ENCODE assay signal across 8 cellular contexts in the genomic region with DNA sequence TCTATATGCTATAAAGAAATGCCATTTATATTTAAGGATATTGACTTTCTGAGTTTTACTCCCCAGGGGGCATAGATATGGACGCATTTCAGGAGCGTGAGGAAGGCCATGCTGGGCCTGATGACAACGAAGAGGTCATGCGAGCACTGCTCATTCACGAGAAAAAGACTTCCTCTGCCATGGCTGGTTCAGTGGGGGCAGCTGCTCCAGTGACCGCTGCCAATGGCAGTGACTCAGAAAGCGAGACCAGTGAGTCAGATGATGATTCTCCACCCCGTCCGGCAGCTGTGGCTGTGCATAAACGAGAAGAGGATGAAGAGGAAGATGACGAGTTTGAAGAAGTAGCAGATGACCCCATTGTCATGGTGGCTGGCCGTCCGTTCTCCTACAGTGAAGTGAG. TPM values are rescaled to one million over a fixed set of nuclear protein-coding genes. Genes with fewer than 3 reads are reported as not detected.
DNase-seq lines count a peak whose midpoint lies in the region; ATAC-seq lines count a peak whose summit lies in the region.

No MANE protein-coding gene starts in this region.

- no peak overlapping the region for H3K9ac ChIP-seq in trophoblast cell (ENCODE audit: low read length)

- ATAC-seq in GM18873 (IDR thresholded peaks at IDR 0.05; ENCODE audit: low FRiP score, unreplicated experiment) (peak; percentile 97), HG02870 (IDR thresholded peaks at IDR 0.05; ENCODE audit: unreplicated experiment) (peak; percentile 95)

- peaks cover 0 to 3% of the 10 kb centered on the region in 2 experiments for H3K4me1 ChIP-seq in trophoblast cell (ENCODE audit: control insufficient read depth in 1 of 2, insufficient read depth in 2 of 2, low read length in 2 of 2)

- no peak overlapping the region for H4K12ac ChIP-seq in trophoblast cell (ENCODE audit: low read depth, low read length)

- no peak overlapping the region for H2AFZ ChIP-seq in trophoblast cell (ENCODE audit: insufficient read depth, low read length, poor library complexity)

- no peak overlapping the region for H2BK5ac ChIP-seq in trophoblast cell (ENCODE audit: low read depth, low read length, poor library complexity)

- no peak overlapping the region for H3K23ac ChIP-seq in trophoblast cell (ENCODE audit: low read length)

- H3K4me3 ChIP-seq in trophoblast cell (ENCODE audit: low read depth, low read length) = peak overlapping the region; percentile 40

- no peaks in the 10 kb centered on the region for H3K9me3 ChIP-seq in trophoblast cell (ENCODE audit: insufficient read depth, low read depth, low read length)

- no peak overlapping the region for H4K8ac ChIP-seq in trophoblast cell (ENCODE audit: low read depth, low read length)

- no peaks in the 10 kb centered on the region for H3K27me3 ChIP-seq in trophoblast cell (ENCODE audit: insufficient read depth, low read length)

- no peak overlapping the region for H2AK5ac ChIP-seq in trophoblast cell (ENCODE audit: low read length)

- no peaks in the 10 kb centered on the region for H3K79me2 ChIP-seq in trophoblast cell (ENCODE audit: control insufficient read depth, insufficient read depth, low read length, poor library complexity)

- H2BK12ac ChIP-seq in trophoblast cell (ENCODE audit: low read length) = no peak overlapping the region

- no peak overlapping the region for H3K27ac ChIP-seq in trophoblast cell (ENCODE audit: low read depth, low read length)

- H3K36me3 ChIP-seq in trophoblast cell (ENCODE audit: control insufficient read depth in 1 of 2, insufficient read depth in 2 of 2, low read length in 2 of 2) = peaks cover 4 to 8% of the 10 kb centered on the region in 2 experiments

- no CpG with 5 or more reads among the region's 13 CpGs for WGBS in trophoblast cell (ENCODE audit: extremely low coverage, insufficient coverage, insufficient read length)

- DNase-seq in RKO (ENCODE audit: low spot score) (peak; percentile 97), trophoblast cell (peak; percentile 6 to 26), NCI-H1092 treated with DMSO at 0.1 percent for 48 hours (lab: John Stamatoyannopoulos, UW) (no peak), NCI-H2196 treated with DMSO at 0.1 percent for 48 hours (lab: John Stamatoyannopoulos, UW; ENCODE audit: unreplicated experiment) (no peak), hippocampal formation (lab: John Stamatoyannopoulos, UW) (no peak)
- DNase-seq in activated CD4-positive, alpha-beta T cell treated with anti-CD3 and anti-CD28 coated beads, Interleukin-2, amount 50 U/mL, for 48 hours = no peak

- H3K4me2 ChIP-seq in trophoblast cell (ENCODE audit: low read length) = no peak overlapping the region

- H3K14ac ChIP-seq in trophoblast cell (ENCODE audit: low read length) = no peak overlapping the region

- no peak overlapping the region for H2BK120ac ChIP-seq in trophoblast cell (ENCODE audit: insufficient read depth, low read length, poor library complexity)

- no peaks in the 10 kb centered on the region for H3K79me1 ChIP-seq in trophoblast cell (ENCODE audit: low read length)

- H3K18ac ChIP-seq in trophoblast cell (ENCODE audit: low read length) = no peak overlapping the region

- H4K91ac ChIP-seq in trophoblast cell (ENCODE audit: low read depth, low read length) = no peak overlapping the region

- H3K4ac ChIP-seq in trophoblast cell (ENCODE audit: low read depth, low read length) = no peak overlapping the region

RNA-seq across cellular contexts. Expression of gene GTF2E1, which starts 38.4 kb away (rescaled TPM):
- polyA plus RNA-seq in trophoblast cell (2013) = 34.9 and 35.9 TPM in 2 replicates

RNA-seq across cellular contexts. Expression of gene RABL3, which starts 38.7 kb away (rescaled TPM):
- polyA plus RNA-seq in trophoblast cell (2013) = 11.5 and 12.3 TPM in 2 replicates

Comparison
In these comparisons a context has a peak if more than half of its experiments do, and no peak if none do; other contexts are left out.
1. DNase-seq: peak in RKO (single experiment) and trophoblast cell (2 of 2); none in activated CD4-positive, alpha-beta T cell treated with anti-CD3 and anti-CD28 coated beads, Interleukin-2, amount 50 U/mL, for 48 hours (0 of 2), NCI-H1092 treated with DMSO at 0.1 percent for 48 hours (single experiment), NCI-H2196 treated with DMSO at 0.1 percent for 48 hours (single experiment) and hippocampal formation (0 of 2).